In genomic region chr6:70385931-70386330, GRCh38 we compare ENCODE assay signal across 24 cellular contexts. TPM values are rescaled to one million over a fixed set of nuclear protein-coding genes. Genes with fewer than 3 reads are reported as not detected.
DNase-seq lines count a peak whose midpoint lies in the region; ATAC-seq, FAIRE-seq and TF ChIP-seq lines count a peak whose summit lies in the region.
"Had no signal": no experiment of that assay in that cellular context is flagged by ENCODE, and none has a peak within 500 bp of the region (broad histone marks: within the 10 kb centered on the region; RNA-seq: fewer than 3 reads in every experiment).

No MANE protein-coding gene starts in this region.

- dilution Hi-C loops in endothelial cell of umbilical vein (cut with MboI; ENCODE audit: extremely low pct_ligation_motif_present, low sequenced_read_pairs): no loop called here

- POLR2A ChIA-PET in MCF 10A (lab: Yijun Ruan, JAX): interaction anchor here (1.3 kb wide), 1 partner anchor 10 kb away, joined by 3 read pairs; no protein-coding TSS in a partner anchor
- POLR2A ChIA-PET in RWPE1 (lab: Yijun Ruan, JAX; ENCODE audit: low non-redundant PET): no interaction called here
- POLR2A ChIA-PET in endothelial cell of umbilical vein (lab: Charles Lee): no interaction called here

- TF ChIP-seq POLR2A in breast epithelium (IDR thresholded peaks at IDR 0.05) (no peak), endothelial cell of umbilical vein (IDR thresholded peaks at IDR 0.05; ENCODE audit: low read depth, low read length) (no peak)

- H3K27ac ChIP-seq in breast epithelium (no peak overlapping the region), RWPE1 (peak overlapping the region; percentile 61), endothelial cell of umbilical vein (ENCODE audit: insufficient read depth, low read depth, low read length) (no peak overlapping the region), MM.1S (ENCODE audit: low read length) (no peak overlapping the region)

- H3K4me2 ChIP-seq in endothelial cell of umbilical vein (ENCODE audit: insufficient read depth, low read length) (no peak overlapping the region), MM.1S (ENCODE audit: low read depth, low read length) (no peak overlapping the region)

- CTCF ChIA-PET in MCF 10A (lab: Yijun Ruan, JAX) (interaction anchor here (0.6 kb wide), 1 partner anchor 15 kb away, joined by 3 read pairs; no protein-coding TSS in a partner anchor), RWPE1 (lab: Yijun Ruan, JAX) (no interaction called here), endothelial cell of umbilical vein (lab: Charles Lee) (no interaction called here)

- H3K4me1 ChIP-seq in breast epithelium (no peaks in the 10 kb centered on the region), endothelial cell of umbilical vein (ENCODE audit: control insufficient read depth, extremely low read depth, insufficient read depth, low read length) (no peaks in the 10 kb centered on the region), MM.1S (ENCODE audit: low read length) (peaks cover 6% of the 10 kb centered on the region; the same call in 1 of the 2 replicates)

- TF ChIP-seq CTCF in MCF 10A (IDR thresholded peaks at IDR 0.05; ENCODE audit: unreplicated experiment): no peak
- TF ChIP-seq CTCF in breast epithelium (IDR thresholded peaks at IDR 0.05): no peak
- no peak for TF ChIP-seq CTCF in RWPE1 (conservative IDR thresholded peaks at IDR 0.05; ENCODE audit: low read depth)
- TF ChIP-seq CTCF in endothelial cell of umbilical vein (IDR thresholded peaks at IDR 0.05; ENCODE audit: extremely low read depth in 1 of 2, insufficient read depth in 1 of 2, low read depth in 1 of 2, low read length in 2 of 2): no peak
- TF ChIP-seq CTCF in MM.1S (IDR thresholded peaks at IDR 0.05; ENCODE audit: low read length): no peak

- DNase-seq in MCF 10A (ENCODE audit: unreplicated experiment) (peak; percentile 76), breast epithelium (ENCODE audit: low spot score in 2 of 2) (no peak), RWPE1 (ENCODE audit: low spot score) (peak; percentile 6), endothelial cell of umbilical vein (ENCODE audit: low read depth, low spot score) (no peak), MM.1S (no peak), DMS79 (lab: John Stamatoyannopoulos, UW) (no peak)
- DNase-seq: C1 segment of cervical spinal cord; CD4-positive, alpha-beta memory T cell; COR-L47; EL; GDM1; Kasumi-1; NCI-H1105; NCI-H146; NCI-H1930; NCI-H2107; NCI-H526 treated with DMSO at 0.1 percent for 48 hours; RPMI8226; SHP77; T-helper 1 cell had no signal

- FAIRE-seq in endothelial cell of umbilical vein (lab: Jason Lieb, UNC): no peak
- FAIRE-seq: GM12891, H54, HepG2 had no signal

- H2AFZ ChIP-seq in endothelial cell of umbilical vein (ENCODE audit: low read depth, low read length): no peak overlapping the region
- H2AFZ ChIP-seq in MM.1S (ENCODE audit: low read length): no peak overlapping the region

- no peaks in the 10 kb centered on the region for H3K9me1 ChIP-seq in endothelial cell of umbilical vein (replicated peaks; ENCODE audit: control insufficient read depth, extremely low read depth, insufficient read depth, low read length)

- no peaks in the 10 kb centered on the region for H3F3A ChIP-seq in MM.1S (ENCODE audit: insufficient read depth, low read length)

- no peak for ATAC-seq in GM18511 (IDR thresholded peaks at IDR 0.05; ENCODE audit: unreplicated experiment)
- ATAC-seq: HepG2 had no signal

- H3K79me2 ChIP-seq in endothelial cell of umbilical vein (ENCODE audit: control insufficient read depth, insufficient read depth, low read length): no peaks in the 10 kb centered on the region
- H3K79me2 ChIP-seq in MM.1S (ENCODE audit: low read length): no peaks in the 10 kb centered on the region

- no peak overlapping the region for H3K27ac Mint-ChIP-seq in MCF 10A (ENCODE audit: low read depth, unreplicated experiment)
- H3K27ac Mint-ChIP-seq: CD4-positive, alpha-beta memory T cell had no signal

- H3K27me3 ChIP-seq in breast epithelium (peaks cover 0 to 11% of the 10 kb centered on the region in 2 donors), endothelial cell of umbilical vein (ENCODE audit: control insufficient read depth in 2 of 2, insufficient read depth in 2 of 2, low read length in 2 of 2) (peaks cover 3 to 22% of the 10 kb centered on the region in 2 experiments), MM.1S (replicated peaks; ENCODE audit: insufficient read depth, low read length) (no peaks in the 10 kb centered on the region)

- no peaks in the 10 kb centered on the region for H3K4me1 Mint-ChIP-seq in MCF 10A (ENCODE audit: insufficient read depth, unreplicated experiment)
- H3K4me1 Mint-ChIP-seq: CD4-positive, alpha-beta memory T cell had no signal

- intact Hi-C loops in MCF 10A (cut with micrococcal nuclease) (no loop called here), breast epithelium (cut with DNase I; ENCODE audit: low total_unique reads) (no loop called here), endothelial cell of umbilical vein (cut with micrococcal nuclease) (no loop called here)

- H3K4me3 Mint-ChIP-seq in MCF 10A (ENCODE audit: unreplicated experiment): no peak overlapping the region
- H3K4me3 Mint-ChIP-seq: CD4-positive, alpha-beta memory T cell had no signal

- H3K4me3 ChIP-seq in breast epithelium (no peak overlapping the region), endothelial cell of umbilical vein (replicated peaks in 1 of 3; ENCODE audit: insufficient read depth in 1 of 3, low read depth in 1 of 3, low read length in 3 of 3) (no peak overlapping the region), MM.1S (ENCODE audit: low read length) (no peak overlapping the region)

- no peaks in the 10 kb centered on the region for H3K9me2 ChIP-seq in MM.1S (replicated peaks; ENCODE audit: insufficient read depth, low read length)

- H3K36me3 ChIP-seq in breast epithelium: no peaks in the 10 kb centered on the region
- H3K36me3 ChIP-seq in endothelial cell of umbilical vein (ENCODE audit: control insufficient read depth in 2 of 2, extremely low read depth in 1 of 2, insufficient read depth in 2 of 2, low read length in 2 of 2): no peaks in the 10 kb centered on the region
- H3K36me3 ChIP-seq in MM.1S (replicated peaks; ENCODE audit: insufficient read depth, low read length): no peaks in the 10 kb centered on the region

- H4K20me1 ChIP-seq in endothelial cell of umbilical vein (replicated peaks; ENCODE audit: control insufficient read depth, extremely low read depth, insufficient read depth, low read length) (no peaks in the 10 kb centered on the region), MM.1S (ENCODE audit: insufficient read depth, low read length) (no peaks in the 10 kb centered on the region)

- no peaks in the 10 kb centered on the region for H3K9me3 ChIP-seq in breast epithelium
- no peaks in the 10 kb centered on the region for H3K9me3 ChIP-seq in endothelial cell of umbilical vein (replicated peaks; ENCODE audit: control insufficient read depth, insufficient read depth, low read length)
- H3K9me3 ChIP-seq in MM.1S (replicated peaks; ENCODE audit: insufficient read depth, low read length): no peaks in the 10 kb centered on the region

- H3K9me3 Mint-ChIP-seq in MCF 10A (ENCODE audit: unreplicated experiment): no peaks in the 10 kb centered on the region

- no peak overlapping the region for H3K9ac ChIP-seq in endothelial cell of umbilical vein (replicated peaks; ENCODE audit: extremely low read depth, insufficient read depth, low read length)
- no peak overlapping the region for H3K9ac ChIP-seq in MM.1S (ENCODE audit: low read length)

- no peaks in the 10 kb centered on the region for H3K27me3 Mint-ChIP-seq in MCF 10A (ENCODE audit: insufficient read depth, unreplicated experiment)

- BruUV-seq in MCF 10A (replicated peaks; lab: Mats Ljungman, UMichigan) (no TSS peak), endothelial cell of umbilical vein (replicated peaks; lab: Mats Ljungman, UMichigan) (no TSS peak)

- H3K36me3 Mint-ChIP-seq in MCF 10A (ENCODE audit: insufficient read depth, unreplicated experiment): no peaks in the 10 kb centered on the region
- H3K36me3 Mint-ChIP-seq: CD4-positive, alpha-beta memory T cell had no signal

TF ChIP-seq in endothelial cell of umbilical vein, 7 proteins besides CTCF, POLR2A, EP300 and RAD21:
- TF ChIP-seq FOS (IDR thresholded peaks at IDR 0.05; ENCODE audit: borderline replicate concordance, insufficient read depth, low read length): no peak
- TF ChIP-seq MYC (IDR thresholded peaks at IDR 0.05; ENCODE audit: low read depth, low read length): no peak
- TF ChIP-seq GATA2 (IDR thresholded peaks at IDR 0.05; ENCODE audit: insufficient read depth, insufficient read length, low read depth, low read length): no peak
- peak; percentile 23 for TF ChIP-seq JUN (IDR thresholded peaks at IDR 0.05; ENCODE audit: borderline replicate concordance, insufficient read depth, insufficient read length, low read depth)
TF ChIP-seq in endothelial cell of umbilical vein: peak in this region for 1.

RNA-seq across cellular contexts. Expression of gene FAM135A, which starts 27.4 kb away (rescaled TPM):
- total RNA-seq in MCF 10A (2022): 20.4 and 22.0 TPM in 2 replicates
- total RNA-seq in breast epithelium: 10 to 100 TPM; 25.9 to 34.2 (median 30.2) TPM
- 9.6 and 11.5 TPM in 2 replicates for total RNA-seq in endothelial cell of umbilical vein
- polyA plus RNA-seq in endothelial cell of umbilical vein: 3.0 and 3.7 TPM in 2 replicates
- 2.8 and 3.3 TPM in 2 replicates for polyA plus RNA-seq in endothelial cell of umbilical vein (2011; cell fraction: cytosol; rRNA removed)
- polyA plus RNA-seq in endothelial cell of umbilical vein (2011; cell fraction: nucleus; rRNA removed): 12.0 and 14.8 TPM in 2 replicates
- polyA plus RNA-seq in endothelial cell of umbilical vein (2012): 4.6 and 5.3 TPM in 2 replicates
- polyA minus RNA-seq in endothelial cell of umbilical vein: 16.8 and 20.4 TPM in 2 replicates
- 6.7 TPM for polyA minus RNA-seq in endothelial cell of umbilical vein (2011; cell fraction: cytosol; rRNA and poly(A)+ RNA removed)
- polyA minus RNA-seq in endothelial cell of umbilical vein (2011; cell fraction: nucleus; rRNA and poly(A)+ RNA removed): 47.3 and 56.8 TPM in 2 replicates

Comparison
In these comparisons a context has a peak if more than half of its experiments do, and no peak if none do; other contexts are left out.
1. DNase-seq: peak in MCF 10A (single experiment) and RWPE1 (single experiment); none in breast epithelium (0 of 2), endothelial cell of umbilical vein (single experiment), MM.1S (single experiment) and DMS79 (single experiment).